Comparison of ENCODE assay signal across 28 cellular contexts in genomic region chr22:25383278-25383820, GRCh38.
"Had no signal": no experiment of that assay in that cellular context is flagged by ENCODE, and none has a peak within 500 bp of the region (broad histone marks: within the 10 kb centered on the region; RNA-seq: fewer than 3 reads in every experiment).

No MANE protein-coding gene starts in this region.

- H3K4me3 Mint-ChIP-seq: activated CD4-positive, alpha-beta T cell treated with anti-CD3 and anti-CD28 coated beads, Interleukin-2, amount 10 ng/mL, durations not matched to agents 7 days and 5 days; activated CD8-positive, alpha-beta memory T cell treated with anti-CD3 and anti-CD28 coated beads, Interleukin-2, amount 10 ng/mL, durations not matched to agents 7 days and 5 days; activated CD8-positive, alpha-beta T cell treated with anti-CD3 and anti-CD28 coated beads for 36 hours; activated naive CD8-positive, alpha-beta T cell; dendritic cell treated with granulocyte-macrophage colony-stimulating factor and Interleukin-4, amounts not matched to agents 40 ng/mL and 50 ng/mL, for 4 days; immature natural killer cell; natural killer cell had no signal

- H3K27ac ChIP-seq: adrenal gland, ascending aorta, brain microvascular endothelial cell, esophagus muscularis mucosa, gastrocnemius medialis, heart left ventricle, left ventricle myocardium inferior, pancreas, psoas muscle, WERI-Rb-1 had no signal

- DNase-seq: activated CD4-positive, alpha-beta T cell treated with anti-CD3 and anti-CD28 coated beads, Interleukin-2, amount 10 ng/mL, durations not matched to agents 7 days and 5 days; activated CD4-positive, CD25-positive, alpha-beta regulatory T cell treated with anti-CD3 and anti-CD28 coated beads, Interleukin-2, amount 50 U/mL, for 72 hours; activated CD8-positive, alpha-beta memory T cell treated with anti-CD3 and anti-CD28 coated beads, Interleukin-2, amount 10 ng/mL, durations not matched to agents 7 days and 5 days; activated CD8-positive, alpha-beta T cell treated with anti-CD3 and anti-CD28 coated beads for 36 hours; activated naive CD4-positive, alpha-beta T cell; adrenal gland; brain microvascular endothelial cell; caudate nucleus; effector memory CD4-positive, alpha-beta T cell; gastrocnemius medialis; heart left ventricle; immature natural killer cell; left ventricle myocardium inferior; mammary epithelial cell; midbrain; natural killer cell; pancreas; psoas muscle; right cardiac atrium; stimulated activated CD4-positive, alpha-beta T cell treated with anti-CD3 and anti-CD28 coated beads, Interleukin-12 subunit alpha, Interleukin-12 subunit beta, amount 100 ng/mL, for 4 hours; stimulated activated CD4-positive, alpha-beta T cell treated with anti-CD3 and anti-CD28 coated beads, Interleukin-4, amount 100 ng/mL, for 4 hours; stimulated activated naive CD8-positive, alpha-beta T cell treated with anti-CD3 and anti-CD28 coated beads, Interleukin-15, Interleukin-2, amounts not matched to agents 100 U/mL and 50 U/mL, for 24 hours; WERI-Rb-1 had no signal

- ATAC-seq: activated CD8-positive, alpha-beta memory T cell treated with anti-CD3 and anti-CD28 coated beads, Interleukin-2, amount 10 ng/mL, durations not matched to agents 7 days and 5 days; activated CD8-positive, alpha-beta T cell treated with anti-CD3 and anti-CD28 coated beads for 36 hours; gastrocnemius medialis; psoas muscle; right cardiac atrium; stimulated activated naive CD8-positive, alpha-beta T cell treated with anti-CD3 and anti-CD28 coated beads, Interleukin-15, Interleukin-2, amounts not matched to agents 100 U/mL and 50 U/mL, for 24 hours had no signal

- H3K27me3 Mint-ChIP-seq: activated CD4-positive, alpha-beta T cell treated with anti-CD3 and anti-CD28 coated beads, Interleukin-2, amount 10 ng/mL, durations not matched to agents 7 days and 5 days; activated CD8-positive, alpha-beta memory T cell treated with anti-CD3 and anti-CD28 coated beads, Interleukin-2, amount 10 ng/mL, durations not matched to agents 7 days and 5 days; activated CD8-positive, alpha-beta T cell treated with anti-CD3 and anti-CD28 coated beads for 36 hours; activated naive CD8-positive, alpha-beta T cell had no signal

- H3K9me3 ChIP-seq: adrenal gland, ascending aorta, esophagus muscularis mucosa, gastrocnemius medialis, heart left ventricle, left ventricle myocardium inferior, pancreas, psoas muscle had no signal

- H3K4me3 ChIP-seq: adrenal gland, ascending aorta, esophagus muscularis mucosa, gastrocnemius medialis, heart left ventricle, left ventricle myocardium inferior, pancreas, psoas muscle had no signal

- H3K36me3 Mint-ChIP-seq: activated naive CD8-positive, alpha-beta T cell; natural killer cell had no signal

- H3K4me1 ChIP-seq: ascending aorta, gastrocnemius medialis, pancreas, psoas muscle had no signal

- H3K9me3 Mint-ChIP-seq: activated CD4-positive, alpha-beta T cell treated with anti-CD3 and anti-CD28 coated beads, Interleukin-2, amount 10 ng/mL, durations not matched to agents 7 days and 5 days; activated CD8-positive, alpha-beta T cell treated with anti-CD3 and anti-CD28 coated beads for 36 hours; activated T-helper 2 cell treated with anti-CD3 and anti-CD28 coated beads, Interferon-gamma antibody, Interleukin-2, Interleukin-4, amounts not matched to agents 10 μg/mL and 5 μg/mL and 100 μg/mL, durations not matched to agents 14 hours and 24 hours and 36 hours; dendritic cell treated with granulocyte-macrophage colony-stimulating factor and Interleukin-4, amounts not matched to agents 40 ng/mL and 50 ng/mL, for 4 days; immature natural killer cell; natural killer cell had no signal

- H3K27me3 ChIP-seq: adrenal gland, ascending aorta, brain microvascular endothelial cell, esophagus muscularis mucosa, gastrocnemius medialis, heart left ventricle, pancreas had no signal

- H3K27ac Mint-ChIP-seq: activated CD8-positive, alpha-beta memory T cell treated with anti-CD3 and anti-CD28 coated beads, Interleukin-2, amount 10 ng/mL, durations not matched to agents 7 days and 5 days; activated CD8-positive, alpha-beta T cell treated with anti-CD3 and anti-CD28 coated beads for 36 hours; activated naive CD8-positive, alpha-beta T cell; activated T-helper 2 cell treated with anti-CD3 and anti-CD28 coated beads, Interferon-gamma antibody, Interleukin-2, Interleukin-4, amounts not matched to agents 10 μg/mL and 5 μg/mL and 100 μg/mL, durations not matched to agents 14 hours and 24 hours and 36 hours; dendritic cell treated with granulocyte-macrophage colony-stimulating factor and Interleukin-4, amounts not matched to agents 40 ng/mL and 50 ng/mL, for 4 days; natural killer cell had no signal
